In the genomic region with DNA sequence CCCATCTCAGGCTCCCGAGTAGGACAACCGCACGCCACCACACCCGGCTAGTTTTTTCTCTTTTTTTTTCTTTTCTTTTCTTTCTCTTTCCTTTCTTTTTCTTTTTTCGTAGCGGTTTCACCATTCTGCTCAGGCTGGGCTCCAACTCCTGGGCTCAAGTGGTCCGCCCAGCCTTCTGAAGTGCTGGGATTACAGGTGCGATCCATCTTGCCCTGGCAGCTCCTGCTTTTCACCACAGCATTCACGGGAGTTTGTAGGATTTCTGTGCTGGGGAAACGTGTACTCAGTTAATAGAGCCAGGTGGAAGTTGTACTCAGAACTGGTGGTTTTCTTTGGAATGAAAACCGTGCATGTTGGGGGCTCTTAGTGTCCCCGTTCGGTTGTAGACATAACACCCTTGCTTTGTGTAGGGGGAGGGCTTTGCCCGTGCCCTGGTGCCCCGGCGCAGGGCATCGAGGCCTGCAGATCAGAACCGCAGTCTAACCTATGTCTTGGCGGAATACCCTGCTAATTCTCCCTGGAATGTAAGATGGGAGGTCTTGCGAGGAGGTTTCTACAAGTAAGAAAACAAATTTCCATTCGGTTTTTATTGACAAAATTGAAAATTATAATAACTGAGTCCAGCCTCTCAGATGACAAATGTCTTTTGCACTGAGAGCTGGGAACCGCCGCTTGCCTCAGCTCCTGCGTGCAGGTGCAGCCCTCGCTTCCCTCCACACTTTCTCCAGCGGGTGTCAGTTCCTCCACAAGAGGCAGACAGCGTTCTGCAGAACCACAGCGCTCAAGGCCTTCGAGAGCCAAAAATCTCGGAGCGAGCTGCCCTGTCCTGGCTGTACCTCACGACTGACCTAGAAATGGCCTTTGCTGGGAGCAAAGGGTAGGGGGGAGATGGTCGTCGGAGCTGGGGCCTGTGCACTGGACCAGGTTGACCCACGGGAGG, we compare ENCODE assay signal across 9 cellular contexts. TPM values are rescaled to one million over a fixed set of nuclear protein-coding genes. Genes with fewer than 3 reads are reported as not detected.
DNase-seq lines count a peak whose midpoint lies in the region; ATAC-seq and TF ChIP-seq lines count a peak whose summit lies in the region.
"Not testable (repeated sequence)": the region's sequence is repeated elsewhere in the genome, so short reads cannot be mapped to it uniquely, and the experiment has no call there.
"Had no signal": no experiment of that assay in that cellular context is flagged by ENCODE, and none has a peak within 500 bp of the region (broad histone marks: within the 10 kb centered on the region; RNA-seq: fewer than 3 reads in every experiment).

No MANE protein-coding gene starts in this region.

- not testable (repeated sequence) for H3K4me1 Mint-ChIP-seq in activated naive CD8-positive, alpha-beta T cell (ENCODE audit: low read depth); nephron

- 0 to 28% methylated on average over 2 to 4 of the region's 35 CpGs for WGBS in gastroesophageal sphincter (ENCODE audit: low coverage in 1 of 2), 2 donors
- 11 to 22% methylated on average over 4 to 7 of the region's 35 CpGs for WGBS in transverse colon (ENCODE audit: low coverage in 1 of 2), 2 donors

- not testable (repeated sequence) for H3K27ac ChIP-seq in HUES6 (ENCODE audit: low read depth, low read length); WERI-Rb-1
- peak overlapping the region in 2 of 4 donors; percentile 80 to 82 for H3K27ac ChIP-seq in gastroesophageal sphincter
- H3K27ac ChIP-seq in transverse colon: peak overlapping the region in 3 of 4 donors; percentile 78 to 83 (median 83)

- TF ChIP-seq EP300 in gastroesophageal sphincter (IDR thresholded peaks at IDR 0.05); transverse colon (IDR thresholded peaks at IDR 0.05; ENCODE audit: low read depth): not testable (repeated sequence)

- not testable (repeated sequence) for H3K9me3 ChIP-seq in HUES6 (ENCODE audit: control insufficient read depth, insufficient read depth, low read depth, low read length); WERI-Rb-1 (ENCODE audit: severe bottlenecking); gastroesophageal sphincter; transverse colon

- not testable (repeated sequence) for DNase-seq in WERI-Rb-1, transverse colon

- not testable (repeated sequence) for H3K9ac ChIP-seq in HUES6 (ENCODE audit: low read length)

- not testable (repeated sequence) for TF ChIP-seq CTCF in WERI-Rb-1 (IDR thresholded peaks at IDR 0.05; ENCODE audit: low read depth, low read length); gastroesophageal sphincter (IDR thresholded peaks at IDR 0.05); nephron (IDR thresholded peaks at IDR 0.05; ENCODE audit: unreplicated experiment in 3 of 3); transverse colon (IDR thresholded peaks at IDR 0.05)

- not testable (repeated sequence) for TF ChIP-seq POLR2A in gastroesophageal sphincter (IDR thresholded peaks at IDR 0.05); transverse colon (IDR thresholded peaks at IDR 0.05)

- not testable (repeated sequence) for H3K36me3 ChIP-seq in HUES6 (ENCODE audit: control insufficient read depth, insufficient read depth, low read length); WERI-Rb-1; gastroesophageal sphincter; transverse colon

- H3K36me3 Mint-ChIP-seq in activated naive CD8-positive, alpha-beta T cell; nephron (ENCODE audit: low read depth): not testable (repeated sequence)

- in situ Hi-C loops in transverse colon (cut with MboI; ENCODE audit: low pct_ligation_motif_present in 1 of 4, low pct_unique_long_range_greater_than_20kb in 1 of 4, low sequenced_read_pairs in 3 of 4): not testable (repeated sequence)

- not testable (repeated sequence) for H3K4me1 ChIP-seq in HUES6 (ENCODE audit: control insufficient read depth, insufficient read depth, low read length); gastroesophageal sphincter; transverse colon

- peak overlapping the region; percentile 98 for H3K27ac Mint-ChIP-seq in activated naive CD8-positive, alpha-beta T cell
- H3K27ac Mint-ChIP-seq in nephron: peak overlapping the region; percentile 99 to 100 (median 100)

- intact Hi-C loops in transverse colon (cut with DNase I; ENCODE audit: low total_unique reads): not testable (repeated sequence)

- H3K4me3 ChIP-seq in HUES6 (ENCODE audit: low read depth, low read length) (0 out of 2 replicates have a peak overlapping the region, but pooled peaks have one; percentile 29), WERI-Rb-1 (ENCODE audit: low read depth, low read length) (peak overlapping the region; percentile 19), gastroesophageal sphincter (peak overlapping the region; percentile 51 to 90), transverse colon (peak overlapping the region in 2 of 4 donors; percentile 27 to 44)

- peak overlapping the region; percentile 83 for H3K4me3 Mint-ChIP-seq in activated naive CD8-positive, alpha-beta T cell
- peak overlapping the region; percentile 86 to 90 (median 88) for H3K4me3 Mint-ChIP-seq in nephron

- not testable (repeated sequence) for H3K27me3 ChIP-seq in HUES6 (ENCODE audit: control insufficient read depth, insufficient read depth, low read length); WERI-Rb-1 (ENCODE audit: insufficient read depth, low read depth, severe bottlenecking); gastroesophageal sphincter; transverse colon

- not testable (repeated sequence) for H3K27me3 Mint-ChIP-seq in activated naive CD8-positive, alpha-beta T cell; nephron (ENCODE audit: low read depth)

- ATAC-seq in GM18520 (IDR thresholded peaks at IDR 0.05; ENCODE audit: unreplicated experiment): peak; percentile 12
- peak; percentile 3 for ATAC-seq in HG02610 (IDR thresholded peaks at IDR 0.05; ENCODE audit: unreplicated experiment)
- peak; percentile 15 for ATAC-seq in gastroesophageal sphincter

- H3K9me3 Mint-ChIP-seq in activated naive CD8-positive, alpha-beta T cell (ENCODE audit: low read depth); nephron: not testable (repeated sequence)

RNA-seq across cellular contexts. Expression of a gene that starts 40.4 kb away (rescaled TPM):
- total RNA-seq in gastroesophageal sphincter: not detected
- total RNA-seq in transverse colon: under 1 TPM in 1 of 4 donors, not detected in 3; 0.16 TPM
- total RNA-seq: dermis microvascular lymphatic vessel endothelial cell had no signal
